In the genomic region with DNA sequence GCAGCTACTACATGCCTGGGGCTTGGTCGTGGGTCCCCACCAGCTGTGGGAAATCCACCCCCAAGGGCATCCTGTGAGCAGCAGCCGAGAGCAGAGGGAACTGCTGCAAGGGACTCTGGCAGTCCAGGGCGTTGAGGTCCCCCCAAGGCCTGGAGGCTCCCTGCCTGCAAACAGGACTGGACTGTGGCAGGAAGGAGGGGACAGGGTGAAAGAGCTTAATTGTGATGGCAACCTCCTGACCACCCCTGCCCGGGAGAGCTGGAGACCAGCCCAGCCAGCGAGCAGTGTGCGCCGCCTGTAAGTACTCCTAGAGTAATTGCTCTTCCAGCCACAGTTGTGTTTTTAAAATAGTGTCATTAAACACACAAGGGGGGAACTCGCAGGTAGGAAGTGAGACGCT, we compare ENCODE assay signal across 27 cellular contexts.
DNase-seq lines count a peak whose midpoint lies in the region; ATAC-seq and TF ChIP-seq lines count a peak whose summit lies in the region.
"Had no signal": no experiment of that assay in that cellular context is flagged by ENCODE, and none has a peak within 500 bp of the region (broad histone marks: within the 10 kb centered on the region; RNA-seq: fewer than 3 reads in every experiment).

No MANE protein-coding gene starts in this region.

- TF ChIP-seq CTCF in endothelial cell (IDR thresholded peaks at IDR 0.05; ENCODE audit: unreplicated experiment) (no peak), upper lobe of right lung (IDR thresholded peaks at IDR 0.05) (no peak)

- no peak for ATAC-seq in upper lobe of right lung
- ATAC-seq in GM21447 (IDR thresholded peaks at IDR 0.05; ENCODE audit: unreplicated experiment), result no peak
- ATAC-seq: activated naive CD4-positive, alpha-beta T cell treated with anti-CD3 and anti-CD28 coated beads, Interleukin-2, amount 50 U/mL, for 72 hours; left cardiac atrium had no signal

- H3K9me3 ChIP-seq in upper lobe of right lung, result no peaks in the 10 kb centered on the region
- H3K9me3 ChIP-seq: MG63, psoas muscle had no signal

- no peak overlapping the region for H3K4me3 Mint-ChIP-seq in endothelial cell (ENCODE audit: unreplicated experiment)
- H3K4me3 Mint-ChIP-seq: activated CD4-positive, alpha-beta T cell treated with anti-CD3 and anti-CD28 coated beads, Interleukin-2, amount 10 ng/mL, durations not matched to agents 24 days and 14 days; H9 had no signal

- intact Hi-C loops in upper lobe of right lung (cut with DNase I), result no loop called here

- no peaks in the 10 kb centered on the region for H3K27me3 ChIP-seq in upper lobe of right lung
- H3K27me3 ChIP-seq: brain microvascular endothelial cell, MG63, SJSA1 had no signal

- no peaks in the 10 kb centered on the region for H3K36me3 Mint-ChIP-seq in endothelial cell (ENCODE audit: low read depth, unreplicated experiment)
- H3K36me3 Mint-ChIP-seq: activated naive CD4-positive, alpha-beta T cell treated with anti-CD3 and anti-CD28 coated beads, Interleukin-2, amount 50 U/mL, for 72 hours; CD14-positive monocyte had no signal

- peak overlapping the region; percentile 4 for H3K4me3 ChIP-seq in upper lobe of right lung
- H3K4me3 ChIP-seq: MG63, psoas muscle, SJSA1 had no signal

- H3K36me3 ChIP-seq in upper lobe of right lung, result no peaks in the 10 kb centered on the region
- H3K36me3 ChIP-seq: brain microvascular endothelial cell, MG63, SJSA1, WERI-Rb-1 had no signal

- peaks cover 7% of the 10 kb centered on the region for H3K4me1 Mint-ChIP-seq in endothelial cell (ENCODE audit: unreplicated experiment)
- H3K4me1 Mint-ChIP-seq: activated CD4-positive, alpha-beta T cell treated with anti-CD3 and anti-CD28 coated beads, Interleukin-2, amount 10 ng/mL, durations not matched to agents 24 days and 14 days had no signal

- peaks cover 12% of the 10 kb centered on the region for H3K4me1 ChIP-seq in upper lobe of right lung
- H3K4me1 ChIP-seq: psoas muscle, SJSA1 had no signal

- H3K27me3 Mint-ChIP-seq in endothelial cell (ENCODE audit: unreplicated experiment), result peaks cover 2% of the 10 kb centered on the region

- DNase-seq in NCI-H1105 treated with DMSO at 0.1 percent for 48 hours (lab: John Stamatoyannopoulos, UW) (peak; percentile 44), NCI-H1105 (lab: John Stamatoyannopoulos, UW) (no peak), endothelial cell (ENCODE audit: low spot score) (no peak), mesenteric fat pad (ENCODE audit: low spot score) (peak; percentile 79), upper lobe of right lung (no peak), NCI-H146 treated with DMSO at 0.1 percent for 48 hours (lab: John Stamatoyannopoulos, UW; ENCODE audit: unreplicated experiment) (no peak)
- no peak for DNase-seq in activated CD8-positive, alpha-beta memory T cell treated with anti-CD3 and anti-CD28 coated beads, Interleukin-2, amount 50 U/mL, for 4 hours
- DNase-seq: activated CD4-positive, alpha-beta T cell treated with anti-CD3 and anti-CD28 coated beads, Interleukin-2, amount 10 ng/mL, durations not matched to agents 24 days and 14 days; activated CD8-positive, alpha-beta memory T cell treated with anti-CD3 and anti-CD28 coated beads for 24 hours; amygdala; brain microvascular endothelial cell; H9; hypothalamus; KG1; left cardiac atrium; MG63; NCI-H1694; psoas muscle; stimulated activated CD4-positive, alpha-beta T cell treated with anti-CD3 and anti-CD28 coated beads, Interleukin-4, amount 100 ng/mL, for 4 hours; T1000; trophoblast cell; WERI-Rb-1 had no signal

- H3K27ac ChIP-seq in upper lobe of right lung, result no peak overlapping the region
- H3K27ac ChIP-seq: brain microvascular endothelial cell, psoas muscle, RWPE1, SJSA1, WERI-Rb-1 had no signal

- H3K9me3 Mint-ChIP-seq in endothelial cell (ENCODE audit: unreplicated experiment), result no peaks in the 10 kb centered on the region
- H3K9me3 Mint-ChIP-seq: activated CD4-positive, alpha-beta T cell treated with anti-CD3 and anti-CD28 coated beads, Interleukin-2, amount 10 ng/mL, durations not matched to agents 24 days and 14 days; activated naive CD4-positive, alpha-beta T cell treated with anti-CD3 and anti-CD28 coated beads, Interleukin-2, amount 50 U/mL, for 72 hours had no signal

- H3K27ac Mint-ChIP-seq in endothelial cell (ENCODE audit: unreplicated experiment), result peak overlapping the region; percentile 81
- H3K27ac Mint-ChIP-seq: activated CD4-positive, alpha-beta T cell treated with anti-CD3 and anti-CD28 coated beads, Interleukin-2, amount 10 ng/mL, durations not matched to agents 24 days and 14 days; activated naive CD4-positive, alpha-beta T cell treated with anti-CD3 and anti-CD28 coated beads, Interleukin-2, amount 50 U/mL, for 72 hours; CD14-positive monocyte had no signal

Comparison
In these comparisons a context has a peak if more than half of its experiments do, and no peak if none do; other contexts are left out.
1. DNase-seq: peak in NCI-H1105 treated with DMSO at 0.1 percent for 48 hours (single experiment) and mesenteric fat pad (single experiment); none in NCI-H1105 (single experiment), endothelial cell (single experiment), upper lobe of right lung (single experiment), NCI-H146 treated with DMSO at 0.1 percent for 48 hours (single experiment) and activated CD8-positive, alpha-beta memory T cell treated with anti-CD3 and anti-CD28 coated beads, Interleukin-2, amount 50 U/mL, for 4 hours (single experiment).